ENCODE assay signal across 8 cellular contexts in the genomic region with DNA sequence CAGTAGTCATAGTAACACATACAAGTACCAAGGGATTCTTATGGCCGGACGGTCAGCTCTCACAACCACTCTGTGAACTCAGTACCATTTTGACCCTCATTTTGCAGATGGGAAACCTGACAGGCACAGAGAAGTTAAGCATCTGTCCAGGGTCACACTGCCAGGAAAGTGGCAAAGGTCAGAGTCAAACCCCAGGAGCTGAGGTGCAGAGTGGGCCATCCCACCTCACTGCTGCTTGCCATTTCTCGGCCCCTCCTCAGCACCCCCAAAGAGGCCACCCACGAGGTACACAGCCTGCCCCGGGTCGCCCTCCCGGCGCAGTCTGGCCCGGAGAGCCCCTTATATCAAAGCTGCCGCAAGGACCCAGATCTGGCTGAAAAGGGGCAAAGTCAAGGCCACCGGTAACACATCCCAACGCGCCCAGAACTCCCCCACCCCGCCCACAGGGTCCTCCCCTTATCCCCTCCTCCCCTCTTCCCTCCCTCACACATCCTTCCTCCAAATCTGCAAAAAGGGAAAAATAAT. TPM values are rescaled to one million over a fixed set of nuclear protein-coding genes. Genes with fewer than 3 reads are reported as not detected.
A peak's percentile ranks its signal among the peaks of the same experiment; 100 is the strongest.
DNase-seq lines count a peak whose midpoint lies in the region; ATAC-seq, FAIRE-seq and TF ChIP-seq lines count a peak whose summit lies in the region.

No MANE protein-coding gene starts in this region.

- no peak for TF ChIP-seq POLR2A in endothelial cell of umbilical vein (IDR thresholded peaks at IDR 0.05; ENCODE audit: low read depth, low read length)

- H3K4me1 ChIP-seq in CD4-positive, alpha-beta memory T cell (ENCODE audit: insufficient read depth, low read length): peaks cover 39% of the 10 kb centered on the region
- H3K4me1 ChIP-seq in OCI-LY3 (ENCODE audit: low read length) (peaks cover 30% of the 10 kb centered on the region), endothelial cell of umbilical vein (ENCODE audit: control insufficient read depth, extremely low read depth, insufficient read depth, low read length) (peaks cover 10% of the 10 kb centered on the region), osteoblast (ENCODE audit: insufficient read depth, low read length) (peaks cover 26% of the 10 kb centered on the region)

- no peaks in the 10 kb centered on the region for H3K9me3 Mint-ChIP-seq in CD4-positive, alpha-beta memory T cell

- FAIRE-seq in endothelial cell of umbilical vein (lab: Jason Lieb, UNC): peak; percentile 60

- H3K4me3 ChIP-seq in CD4-positive, alpha-beta memory T cell (ENCODE audit: low read length in 2 of 2): peak overlapping the region; percentile 88 to 95
- H3K4me3 ChIP-seq in OCI-LY3 (ENCODE audit: low read length) (peak overlapping the region; percentile 91), endothelial cell of umbilical vein (replicated peaks in 1 of 3; ENCODE audit: insufficient read depth in 1 of 3, low read depth in 1 of 3, low read length in 3 of 3) (peak overlapping the region; percentile 75 to 97 (median 86)), osteoblast (ENCODE audit: insufficient read depth, low read length) (peak overlapping the region; percentile 95)

- TSS peak; percentile 27 for BruUV-seq in endothelial cell of umbilical vein (replicated peaks; lab: Mats Ljungman, UMichigan)

- H3K4me2 ChIP-seq in OCI-LY3 (ENCODE audit: low read length) (peak overlapping the region; percentile 87), endothelial cell of umbilical vein (ENCODE audit: insufficient read depth, low read length) (peak overlapping the region; percentile 68), osteoblast (ENCODE audit: insufficient read depth, low read length) (peak overlapping the region; percentile 87)

- H3K9ac ChIP-seq in OCI-LY3 (ENCODE audit: low read length): peak overlapping the region; percentile 95
- H3K9ac ChIP-seq in endothelial cell of umbilical vein (replicated peaks; ENCODE audit: extremely low read depth, insufficient read depth, low read length): peak overlapping the region; percentile 95

- H3K79me2 ChIP-seq in OCI-LY3 (ENCODE audit: low read length) (peaks cover 65% of the 10 kb centered on the region), endothelial cell of umbilical vein (ENCODE audit: control insufficient read depth, insufficient read depth, low read length) (peaks cover 61% of the 10 kb centered on the region), osteoblast (ENCODE audit: insufficient read depth, low read length) (peaks cover 61% of the 10 kb centered on the region)

- CTCF ChIA-PET in CD4-positive, alpha-beta memory T cell (lab: Charles Lee; ENCODE audit: partially characterized antibody): interaction anchor here (1.4 kb wide), 1 partner anchor 16 kb away, joined by 3 read pairs; no protein-coding TSS in a partner anchor
- CTCF ChIA-PET in endothelial cell of umbilical vein (lab: Charles Lee): interaction anchor here (0.6 to 3.6 kb wide), 6 partner anchors 11 to 155 kb away, joined by 3 to 9 read pairs (median 4); no protein-coding TSS in a partner anchor

- no peak for DNase-seq in CD4-positive, alpha-beta memory T cell
- DNase-seq in endothelial cell of umbilical vein (ENCODE audit: low read depth, low spot score) (no peak), osteoblast (ENCODE audit: insufficient read length, low spot score, missing footprints) (peak; percentile 83), cerebellum (ENCODE audit: low spot score) (no peak), NCI-H2171 (lab: John Stamatoyannopoulos, UW) (no peak), NAMALWA (ENCODE audit: low spot score) (no peak)

- H2AFZ ChIP-seq in OCI-LY3 (ENCODE audit: low read depth, low read length): no peak overlapping the region
- H2AFZ ChIP-seq in endothelial cell of umbilical vein (ENCODE audit: low read depth, low read length): no peak overlapping the region
- H2AFZ ChIP-seq in osteoblast (ENCODE audit: low read length): no peak overlapping the region

- H3K27me3 Mint-ChIP-seq in CD4-positive, alpha-beta memory T cell: no peaks in the 10 kb centered on the region

- H4K20me1 ChIP-seq in OCI-LY3 (ENCODE audit: insufficient read depth, low read length) (peaks cover 59% of the 10 kb centered on the region), endothelial cell of umbilical vein (replicated peaks; ENCODE audit: control insufficient read depth, extremely low read depth, insufficient read depth, low read length) (peaks cover 4% of the 10 kb centered on the region), osteoblast (ENCODE audit: insufficient read depth, low read length) (peaks cover 48% of the 10 kb centered on the region)

- peak overlapping the region; percentile 90 for H3K27ac ChIP-seq in CD4-positive, alpha-beta memory T cell (ENCODE audit: low read depth, low read length)
- H3K27ac ChIP-seq in OCI-LY3 (ENCODE audit: low read length) (no peak overlapping the region), endothelial cell of umbilical vein (ENCODE audit: insufficient read depth, low read depth, low read length) (peak overlapping the region; percentile 94), osteoblast (ENCODE audit: low read depth, low read length) (peak overlapping the region; percentile 76)

- POLR2A ChIA-PET in CD4-positive, alpha-beta memory T cell (lab: Charles Lee; ENCODE audit: partially characterized antibody): interaction anchor here (0.9 to 2.7 kb wide), 4 partner anchors 43 to 177 kb away, joined by 3 to 18 read pairs (median 4); no protein-coding TSS in a partner anchor
- POLR2A ChIA-PET in endothelial cell of umbilical vein (lab: Charles Lee): interaction anchor here (0.5 kb wide), 1 partner anchor 159 kb away, joined by 3 read pairs; no protein-coding TSS in a partner anchor

- peaks cover 0 to 2% of the 10 kb centered on the region in 2 donors for H3K36me3 Mint-ChIP-seq in CD4-positive, alpha-beta memory T cell

- no peak for TF ChIP-seq CTCF in OCI-LY3 (IDR thresholded peaks at IDR 0.05; ENCODE audit: low read depth, low read length)
- no peak for TF ChIP-seq CTCF in endothelial cell of umbilical vein (IDR thresholded peaks at IDR 0.05; ENCODE audit: extremely low read depth in 1 of 2, insufficient read depth in 1 of 2, low read depth in 1 of 2, low read length in 2 of 2)
- TF ChIP-seq CTCF in osteoblast (IDR thresholded peaks at IDR 0.05; ENCODE audit: extremely low read depth, low read depth, low read length): no peak

- no peak for ATAC-seq in HG02970 (IDR thresholded peaks at IDR 0.05; ENCODE audit: low FRiP score, unreplicated experiment)

- dilution Hi-C loops in endothelial cell of umbilical vein (cut with MboI; ENCODE audit: extremely low pct_ligation_motif_present, low sequenced_read_pairs): loop anchor here (25.0 kb wide), 1 partner anchor 122 kb away; no protein-coding TSS in a partner anchor

- no peaks in the 10 kb centered on the region for H3K27me3 ChIP-seq in CD4-positive, alpha-beta memory T cell (ENCODE audit: insufficient read depth, low read length)
- H3K27me3 ChIP-seq in OCI-LY3 (ENCODE audit: low read depth, low read length): peaks cover 1% of the 10 kb centered on the region
- no peaks in the 10 kb centered on the region for H3K27me3 ChIP-seq in endothelial cell of umbilical vein (ENCODE audit: control insufficient read depth in 2 of 2, insufficient read depth in 2 of 2, low read length in 2 of 2)
- no peaks in the 10 kb centered on the region for H3K27me3 ChIP-seq in osteoblast (ENCODE audit: insufficient read depth, low read length)

- H3K4me3 Mint-ChIP-seq in CD4-positive, alpha-beta memory T cell: peak overlapping the region; percentile 91 to 97 (median 94)

- H3K9me3 ChIP-seq in CD4-positive, alpha-beta memory T cell (ENCODE audit: control insufficient read depth in 1 of 2, low read length in 2 of 2): no peaks in the 10 kb centered on the region
- H3K9me3 ChIP-seq in OCI-LY3 (ENCODE audit: insufficient read depth, low read length): no peaks in the 10 kb centered on the region
- no peaks in the 10 kb centered on the region for H3K9me3 ChIP-seq in endothelial cell of umbilical vein (replicated peaks; ENCODE audit: control insufficient read depth, insufficient read depth, low read length)
- H3K9me3 ChIP-seq in osteoblast (ENCODE audit: low read depth, low read length): no peaks in the 10 kb centered on the region

- intact Hi-C loops in CD4-positive, alpha-beta memory T cell (cut with micrococcal nuclease): loop anchor here (2.0 to 10.0 kb wide), 6 partner anchors 71 to 593 kb away; a partner anchor contains a TSS
- intact Hi-C loops in endothelial cell of umbilical vein (cut with micrococcal nuclease): loop anchor here (1.0 to 5.0 kb wide), 8 partner anchors 45 to 362 kb away; no protein-coding TSS in a partner anchor

- peaks cover 19 to 60% (median 34%) of the 10 kb centered on the region in 4 donors for H3K4me1 Mint-ChIP-seq in CD4-positive, alpha-beta memory T cell

- peaks cover 2% of the 10 kb centered on the region for H3K36me3 ChIP-seq in CD4-positive, alpha-beta memory T cell (ENCODE audit: insufficient read depth, low read length)
- H3K36me3 ChIP-seq in OCI-LY3 (replicated peaks; ENCODE audit: low read depth, low read length): peaks cover 6% of the 10 kb centered on the region
- H3K36me3 ChIP-seq in endothelial cell of umbilical vein (ENCODE audit: control insufficient read depth in 2 of 2, extremely low read depth in 1 of 2, insufficient read depth in 2 of 2, low read length in 2 of 2): no peaks in the 10 kb centered on the region
- H3K36me3 ChIP-seq in osteoblast (ENCODE audit: insufficient read depth, low read length): no peaks in the 10 kb centered on the region

- H3K27ac Mint-ChIP-seq in CD4-positive, alpha-beta memory T cell: peak overlapping the region; percentile 73 to 97 (median 93)

- no peaks in the 10 kb centered on the region for H3K9me1 ChIP-seq in endothelial cell of umbilical vein (replicated peaks; ENCODE audit: control insufficient read depth, extremely low read depth, insufficient read depth, low read length)

TF ChIP-seq in endothelial cell of umbilical vein, 7 proteins besides CTCF, POLR2A, EP300 and RAD21 (continues in another document):
- TF ChIP-seq, protein P1, sequence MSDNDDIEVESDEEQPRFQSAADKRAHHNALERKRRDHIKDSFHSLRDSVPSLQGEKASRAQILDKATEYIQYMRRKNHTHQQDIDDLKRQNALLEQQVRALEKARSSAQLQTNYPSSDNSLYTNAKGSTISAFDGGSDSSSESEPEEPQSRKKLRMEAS (IDR thresholded peaks at IDR 0.05; ENCODE audit: insufficient read depth, insufficient read length): no peak
- no peak for TF ChIP-seq POLR2AphosphoS5 (IDR thresholded peaks at IDR 0.05; ENCODE audit: insufficient read depth, low read depth, low read length)

RNA-seq across cellular contexts. Expression of a gene that starts 1.7 kb away (rescaled TPM):
- total RNA-seq in CD4-positive, alpha-beta memory T cell: 100 to 1,000 TPM in 1 of 2 experiments, 10 to 100 TPM in 1; 89.5 to 105 TPM
- polyA plus RNA-seq in CD4-positive, alpha-beta memory T cell: 10 to 100 TPM in 1 of 2 donors, under 1 TPM in 1; 0.37 to 19.5 TPM
- total RNA-seq in endothelial cell of umbilical vein (241 and 297 TPM in 2 replicates), osteoblast (45.2 and 47.1 TPM in 2 replicates), cerebellum (34.7 TPM)
- polyA plus RNA-seq in endothelial cell of umbilical vein: 20.9 and 26.5 TPM in 2 replicates
- polyA plus RNA-seq in endothelial cell of umbilical vein (2011; cell fraction: cytosol; rRNA removed): 28.9 and 33.3 TPM in 2 replicates
- polyA plus RNA-seq in endothelial cell of umbilical vein (2011; cell fraction: nucleus; rRNA removed): 83.4 and 92.8 TPM in 2 replicates
- polyA plus RNA-seq in endothelial cell of umbilical vein (2012): 128 and 157 TPM in 2 replicates
- 26.9 and 33.3 TPM in 2 replicates for polyA minus RNA-seq in endothelial cell of umbilical vein
- polyA minus RNA-seq in endothelial cell of umbilical vein (2011; cell fraction: cytosol; rRNA and poly(A)+ RNA removed): 37.7 TPM
- 53.8 and 94.2 TPM in 2 replicates for polyA minus RNA-seq in endothelial cell of umbilical vein (2011; cell fraction: nucleus; rRNA and poly(A)+ RNA removed)
